In the genomic region with DNA sequence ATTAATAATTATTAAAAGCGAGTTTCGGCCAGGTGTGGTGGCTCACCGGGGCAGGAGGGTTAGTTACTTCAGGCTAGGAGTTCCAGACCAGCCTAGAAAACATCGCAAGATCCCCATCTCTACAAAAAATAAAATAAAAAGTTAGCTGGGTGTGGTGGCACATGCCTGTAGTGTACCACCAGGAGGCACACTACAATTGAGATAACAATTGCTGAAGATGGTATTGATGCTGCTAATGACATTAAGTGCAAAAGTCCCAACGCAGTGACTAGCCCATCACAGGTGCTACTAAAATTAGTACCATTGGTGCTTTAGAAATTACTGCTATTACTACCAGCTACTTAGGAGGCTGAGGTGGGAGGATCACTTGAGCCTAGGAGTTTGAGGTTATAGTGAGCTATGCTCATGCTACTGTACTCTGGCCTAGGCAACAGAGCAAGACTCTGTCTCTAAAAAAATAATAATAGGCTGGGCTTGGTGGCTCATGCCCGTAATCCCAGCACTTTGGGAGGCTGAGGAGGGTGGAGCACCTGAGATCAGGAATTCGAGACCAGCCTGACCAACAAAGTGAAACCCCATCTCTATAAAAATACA, we compare ENCODE assay signal across 10 cellular contexts.
A peak's percentile ranks its signal among the peaks of the same experiment; 100 is the strongest.
DNase-seq lines count a peak whose midpoint lies in the region; ATAC-seq and TF ChIP-seq lines count a peak whose summit lies in the region.
"Had no signal": no experiment of that assay in that cellular context is flagged by ENCODE, and none has a peak within 500 bp of the region (broad histone marks: within the 10 kb centered on the region; RNA-seq: fewer than 3 reads in every experiment).

No MANE protein-coding gene starts in this region.

- no peak overlapping the region for H3K4me3 ChIP-seq in OCI-LY1 (ENCODE audit: low read depth, low read length, poor library complexity, severe bottlenecking)

- H3K9ac ChIP-seq in OCI-LY1 (ENCODE audit: low read length) = no peak overlapping the region

- H3F3A ChIP-seq in OCI-LY1 (ENCODE audit: insufficient read depth, low read length) = no peaks in the 10 kb centered on the region

- no peaks in the 10 kb centered on the region for H4K20me1 ChIP-seq in OCI-LY1 (ENCODE audit: insufficient read depth, low read length)

- H3K4me1 ChIP-seq in OCI-LY1 (ENCODE audit: insufficient read depth, low read length, severe bottlenecking) = no peaks in the 10 kb centered on the region

- DNase-seq in A172 (ENCODE audit: low spot score) (peak; percentile 56), foreskin melanocyte (peak; percentile 13), NCI-H2107 (lab: John Stamatoyannopoulos, UW) (no peak), T1000 (lab: John Stamatoyannopoulos, UW) (no peak), cerebellar nuclear complex (lab: John Stamatoyannopoulos, UW) (no peak)
- DNase-seq: DMS153, NCI-H774 had no signal

- no peaks in the 10 kb centered on the region for H3K9me2 ChIP-seq in OCI-LY1 (ENCODE audit: low read depth, low read length)

- ATAC-seq in GM18519 (IDR thresholded peaks at IDR 0.05; ENCODE audit: low FRiP score, unreplicated experiment) = peak; percentile 68
- no peak for ATAC-seq in HG02759 (IDR thresholded peaks at IDR 0.05; ENCODE audit: unreplicated experiment)

- no peaks in the 10 kb centered on the region for H3K27me3 ChIP-seq in OCI-LY1 (ENCODE audit: insufficient read depth, low read length)

- peak; percentile 46 for TF ChIP-seq CTCF in OCI-LY1 (IDR thresholded peaks at IDR 0.05; ENCODE audit: low read length)

- no peak overlapping the region for H3K27ac ChIP-seq in OCI-LY1 (ENCODE audit: low read depth, low read length, poor library complexity, severe bottlenecking)

- H3K4me2 ChIP-seq in OCI-LY1 (ENCODE audit: low read length) = no peak overlapping the region

- no peaks in the 10 kb centered on the region for H3K9me3 ChIP-seq in OCI-LY1 (ENCODE audit: low read length)

- no peaks in the 10 kb centered on the region for H3K79me2 ChIP-seq in OCI-LY1 (ENCODE audit: insufficient read depth, low read length)

- H3K36me3 ChIP-seq in OCI-LY1 (ENCODE audit: insufficient read depth, low read length) = no peaks in the 10 kb centered on the region

- H2AFZ ChIP-seq in OCI-LY1 (ENCODE audit: low read length) = no peak overlapping the region

Comparison
In these comparisons a context has a peak if more than half of its experiments do, and no peak if none do; other contexts are left out.
1. DNase-seq: peak in A172 (single experiment) and foreskin melanocyte (single experiment); none in NCI-H2107 (single experiment), T1000 (single experiment) and cerebellar nuclear complex (0 of 2).